In genomic region chr2:10059552-10060335, GRCh38 we compare ENCODE assay signal across 1 cellular context.
TF ChIP-seq lines count a peak whose summit lies in the region.

No MANE protein-coding gene starts in this region.

TF ChIP-seq in IMR-90, 13 proteins besides CTCF, POLR2A, EP300 and RAD21:
- TF ChIP-seq MAZ (IDR thresholded peaks at IDR 0.05; ENCODE audit: borderline replicate concordance, low read depth, low read length): no peak
- TF ChIP-seq CHD1 (IDR thresholded peaks at IDR 0.05; ENCODE audit: low read depth, low read length): no peak
